ENCODE assay signal across 26 cellular contexts in the genomic region with DNA sequence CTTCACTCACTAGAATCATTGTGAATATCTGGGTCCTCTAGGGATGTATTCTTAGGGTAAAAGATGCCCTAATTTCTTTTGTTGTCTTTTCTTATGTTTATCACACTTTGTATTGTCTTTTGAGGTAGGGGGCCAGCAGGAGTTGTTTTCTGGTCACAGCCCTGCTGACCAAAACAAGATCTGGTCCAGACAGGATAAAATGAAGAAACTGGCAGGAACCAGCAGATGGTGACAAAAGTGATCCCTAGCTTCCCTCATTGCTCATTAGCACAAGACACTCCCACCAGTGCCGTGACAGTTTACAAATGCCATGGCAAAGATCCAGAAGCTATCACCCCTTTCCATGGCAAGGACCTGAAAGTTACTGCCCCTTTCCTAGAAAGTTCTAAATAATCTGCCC.
"Had no signal": no experiment of that assay in that cellular context is flagged by ENCODE, and none has a peak within 500 bp of the region (broad histone marks: within the 10 kb centered on the region; RNA-seq: fewer than 3 reads in every experiment).

No MANE protein-coding gene starts in this region.

- H3K4me1 Mint-ChIP-seq: activated CD8-positive, alpha-beta memory T cell treated with anti-CD3 and anti-CD28 coated beads, Interleukin-2, amount 10 ng/mL, durations not matched to agents 7 days and 5 days; activated naive CD8-positive, alpha-beta T cell treated with anti-CD3 and anti-CD28 coated beads, Interleukin-2, amount 50 U/mL, for 24 hours had no signal

- H3K27me3 Mint-ChIP-seq: activated CD8-positive, alpha-beta memory T cell treated with anti-CD3 and anti-CD28 coated beads, Interleukin-2, amount 10 ng/mL, durations not matched to agents 7 days and 5 days; activated T-cell treated with anti-CD3 and anti-CD28 coated beads, Interleukin-2, amount 50 U/mL, for 24 hours had no signal

- H3K9me3 Mint-ChIP-seq: activated naive CD8-positive, alpha-beta T cell treated with anti-CD3 and anti-CD28 coated beads, Interleukin-2, amount 50 U/mL, for 24 hours; activated T-cell treated with anti-CD3 and anti-CD28 coated beads, Interleukin-2, amount 50 U/mL, for 24 hours; activated T-helper 1 cell treated with anti-CD3 and anti-CD28 coated beads, Interleukin-12 subunit alpha, Interleukin-12 subunit beta, Interleukin-2, Interleukin-4 antibody, amounts not matched to agents 30 ng/mL and 10 ng/mL and 1 ng/mL, durations not matched to agents 14 hours and 24 hours and 36 hours had no signal

- H3K27ac Mint-ChIP-seq: activated CD8-positive, alpha-beta memory T cell treated with anti-CD3 and anti-CD28 coated beads, Interleukin-2, amount 10 ng/mL, durations not matched to agents 7 days and 5 days; activated naive CD4-positive, alpha-beta T cell treated with anti-CD3 and anti-CD28 coated beads, Interleukin-2, amount 50 U/mL, for 72 hours; activated naive CD8-positive, alpha-beta T cell treated with anti-CD3 and anti-CD28 coated beads, Interleukin-2, amount 50 U/mL, for 24 hours; activated T-cell treated with anti-CD3 and anti-CD28 coated beads, Interleukin-2, amount 50 U/mL, for 24 hours; activated T-helper 1 cell treated with anti-CD3 and anti-CD28 coated beads, Interleukin-12 subunit alpha, Interleukin-12 subunit beta, Interleukin-2, Interleukin-4 antibody, amounts not matched to agents 30 ng/mL and 10 ng/mL and 1 ng/mL, durations not matched to agents 14 hours and 24 hours and 36 hours had no signal

- H3K9me3 ChIP-seq: MG63, Peyer's patch, SJSA1 had no signal

- H3K36me3 Mint-ChIP-seq: activated CD8-positive, alpha-beta memory T cell treated with anti-CD3 and anti-CD28 coated beads, Interleukin-2, amount 10 ng/mL, durations not matched to agents 7 days and 5 days; activated naive CD4-positive, alpha-beta T cell treated with anti-CD3 and anti-CD28 coated beads, Interleukin-2, amount 50 U/mL, for 72 hours had no signal

- ATAC-seq: activated CD8-positive, alpha-beta memory T cell treated with anti-CD3 and anti-CD28 coated beads, Interleukin-2, amount 10 ng/mL, durations not matched to agents 7 days and 5 days; activated naive CD4-positive, alpha-beta T cell treated with anti-CD3 and anti-CD28 coated beads, Interleukin-2, amount 50 U/mL, for 72 hours; activated naive CD8-positive, alpha-beta T cell treated with anti-CD3 and anti-CD28 coated beads, Interleukin-2, amount 50 U/mL, for 24 hours; SK-N-SH treated with all-trans-retinoic acid at 6 μM for 48 hours had no signal

- H3K4me3 Mint-ChIP-seq: activated CD8-positive, alpha-beta memory T cell treated with anti-CD3 and anti-CD28 coated beads, Interleukin-2, amount 10 ng/mL, durations not matched to agents 7 days and 5 days; activated naive CD8-positive, alpha-beta T cell treated with anti-CD3 and anti-CD28 coated beads, Interleukin-2, amount 50 U/mL, for 24 hours; activated T-cell treated with anti-CD3 and anti-CD28 coated beads, Interleukin-2, amount 50 U/mL, for 24 hours; activated T-helper 1 cell treated with anti-CD3 and anti-CD28 coated beads, Interleukin-12 subunit alpha, Interleukin-12 subunit beta, Interleukin-2, Interleukin-4 antibody, amounts not matched to agents 30 ng/mL and 10 ng/mL and 1 ng/mL, durations not matched to agents 14 hours and 24 hours and 36 hours had no signal

- DNase-seq: activated CD4-positive, alpha-beta T cell treated with anti-CD3 and anti-CD28 coated beads for 48 hours; activated CD4-positive, alpha-beta T cell treated with anti-CD3 and anti-CD28 coated beads, Interleukin-2, amount 50 U/mL, for 48 hours; activated CD4-positive, CD25-positive, alpha-beta regulatory T cell treated with anti-CD3 and anti-CD28 coated beads, Interleukin-2, amount 50 U/mL, for 72 hours; activated CD8-positive, alpha-beta memory T cell treated with anti-CD3 and anti-CD28 coated beads, Interleukin-2, amount 10 ng/mL, durations not matched to agents 7 days and 5 days; activated effector memory CD4-positive, alpha-beta T cell treated with anti-CD3 and anti-CD28 coated beads, Interleukin-2, amount 50 U/mL, for 16 hours; activated naive CD4-positive, alpha-beta T cell treated with Interleukin-2 at 50 U/mL for 16 hours; activated naive CD8-positive, alpha-beta T cell treated with anti-CD3 and anti-CD28 coated beads, Interleukin-2, amount 50 U/mL, for 24 hours; activated T-cell treated with anti-CD3 and anti-CD28 coated beads, Interleukin-2, amount 50 U/mL, for 24 hours; amniotic stem cell; brain microvascular endothelial cell; MG63; MV-4-11; NCI-H1105; NCI-H1436; NCI-H187 treated with DMSO at 0.1 percent for 48 hours; NCI-H2081 treated with DMSO at 0.1 percent for 48 hours; NCI-H446; NCI-H524 treated with DMSO at 0.1 percent for 48 hours; NCI-H774; Peyer's patch; Right ventricle myocardium superior; SW 1271 had no signal
